Comparison of ENCODE assay signal across 1 cellular context in genomic region chr2:112818094-112818902, GRCh38.
TF ChIP-seq lines count a peak whose summit lies in the region.

No MANE protein-coding gene starts in this region.

TF ChIP-seq in HepG2, 621 proteins besides CTCF, POLR2A, EP300 and RAD21 (continued from another document and continues in another):
- TF ChIP-seq BORCS8-MEF2B (CRISPR knock-in tag; IDR thresholded peaks at IDR 0.05): no peak
- TF ChIP-seq ZFY (CRISPR knock-in tag; IDR thresholded peaks at IDR 0.05): peak; percentile 22; the same call in 1 of the 2 replicates
- TF ChIP-seq KMT2A (CRISPR knock-in tag; IDR thresholded peaks at IDR 0.05): no peak
- no peak for TF ChIP-seq ZNF468 (CRISPR knock-in tag; IDR thresholded peaks at IDR 0.05)
- peak; percentile 92 for TF ChIP-seq ZNF703 (CRISPR knock-in tag; IDR thresholded peaks at IDR 0.05; ENCODE audit: borderline replicate concordance)
- TF ChIP-seq ZNF44 (CRISPR knock-in tag; IDR thresholded peaks at IDR 0.05): 0 out of 2 replicates have a peak, but pooled peaks have one; percentile 54
- TF ChIP-seq TOPORS (CRISPR knock-in tag; IDR thresholded peaks at IDR 0.05): 0 out of 2 replicates have a peak, but pooled peaks have one; percentile 33
- TF ChIP-seq KAT8 (CRISPR knock-in tag; IDR thresholded peaks at IDR 0.05): peak; percentile 89
- no peak for TF ChIP-seq CERS6 (CRISPR knock-in tag; IDR thresholded peaks at IDR 0.05)
- no peak for TF ChIP-seq SP4 (CRISPR knock-in tag; IDR thresholded peaks at IDR 0.05)
- no peak for TF ChIP-seq KIAA2018 (CRISPR knock-in tag; IDR thresholded peaks at IDR 0.05; ENCODE audit: borderline replicate concordance)
- no peak for TF ChIP-seq CHCHD3 (CRISPR knock-in tag; IDR thresholded peaks at IDR 0.05)
- 0 out of 2 replicates have a peak, but pooled peaks have one; percentile 44 for TF ChIP-seq ZNF367 (CRISPR knock-in tag; IDR thresholded peaks at IDR 0.05; ENCODE audit: borderline replicate concordance)
- TF ChIP-seq RNF2 (conservative IDR thresholded peaks at IDR 0.05; ENCODE audit: low read depth): peak; percentile 65; the same call in 1 of the 2 replicates
- TF ChIP-seq RXRA (CRISPR knock-in tag; IDR thresholded peaks at IDR 0.05): peak; percentile 75; the same call in 1 of the 2 replicates
- peak; percentile 81; the same call in 1 of the 2 replicates for TF ChIP-seq ZNF580 (CRISPR knock-in tag; IDR thresholded peaks at IDR 0.05; ENCODE audit: borderline replicate concordance, low read depth)
- no peak for TF ChIP-seq ZNF629 (CRISPR knock-in tag; conservative IDR thresholded peaks at IDR 0.05)
- TF ChIP-seq ZNF549 (CRISPR knock-in tag; IDR thresholded peaks at IDR 0.05): no peak
- no peak for TF ChIP-seq ZNF333 (CRISPR knock-in tag; IDR thresholded peaks at IDR 0.05; ENCODE audit: borderline replicate concordance)
- no peak for TF ChIP-seq ZNF839 (CRISPR knock-in tag; IDR thresholded peaks at IDR 0.05; ENCODE audit: borderline replicate concordance)
- TF ChIP-seq MEIS2 (CRISPR knock-in tag; IDR thresholded peaks at IDR 0.05): peak; percentile 100
- no peak for TF ChIP-seq DZIP1 (CRISPR knock-in tag; IDR thresholded peaks at IDR 0.05)
- TF ChIP-seq THRA (CRISPR knock-in tag; IDR thresholded peaks at IDR 0.05; ENCODE audit: borderline replicate concordance): peak; percentile 90
- TF ChIP-seq ZBTB10 (CRISPR knock-in tag; IDR thresholded peaks at IDR 0.05; ENCODE audit: borderline replicate concordance): no peak; the same call in 1 of the 2 replicates
- TF ChIP-seq CEBPZ (IDR thresholded peaks at IDR 0.05; ENCODE audit: low read length): no peak
- no peak for TF ChIP-seq ZNF75D (CRISPR knock-in tag; IDR thresholded peaks at IDR 0.05; ENCODE audit: borderline replicate concordance)
- TF ChIP-seq MIER3 (CRISPR knock-in tag; IDR thresholded peaks at IDR 0.05; ENCODE audit: borderline replicate concordance): peak; percentile 99
- TF ChIP-seq ZNF792 (CRISPR knock-in tag; IDR thresholded peaks at IDR 0.05): peak; percentile 90; the same call in 1 of the 2 replicates
- peak; percentile 92 for TF ChIP-seq TARDBP (CRISPR knock-in tag; IDR thresholded peaks at IDR 0.05)
- no peak for TF ChIP-seq REXO4 (CRISPR knock-in tag; IDR thresholded peaks at IDR 0.05; ENCODE audit: borderline replicate concordance)
- no peak for TF ChIP-seq ZNF446 (CRISPR knock-in tag; IDR thresholded peaks at IDR 0.05)
- TF ChIP-seq ZNF234 (CRISPR knock-in tag; conservative IDR thresholded peaks at IDR 0.05): no peak
- no peak; the same call in 1 of the 2 replicates for TF ChIP-seq HOXA7 (CRISPR knock-in tag; IDR thresholded peaks at IDR 0.05)
- peak; percentile 22; the same call in 1 of the 2 replicates for TF ChIP-seq POLR2AphosphoS5 (IDR thresholded peaks at IDR 0.05; ENCODE audit: low read depth, low read length)
- TF ChIP-seq ZNF547 (CRISPR knock-in tag; IDR thresholded peaks at IDR 0.05): peak; percentile 75; the same call in 1 of the 2 replicates
- no peak for TF ChIP-seq FOXO4 (CRISPR knock-in tag; conservative IDR thresholded peaks at IDR 0.05)
- TF ChIP-seq AGO2 (optimal IDR thresholded peaks at IDR 0.05; ENCODE audit: low read depth, low read length): no peak
- TF ChIP-seq MLLT10 (CRISPR knock-in tag; IDR thresholded peaks at IDR 0.05): no peak
- 0 out of 2 replicates have a peak, but pooled peaks have one; percentile 14 for TF ChIP-seq ZNF850 (CRISPR knock-in tag; conservative IDR thresholded peaks at IDR 0.05)
- TF ChIP-seq TBL1XR1 (IDR thresholded peaks at IDR 0.05; ENCODE audit: borderline replicate concordance, low read length, partially characterized antibody): peak; percentile 84
- TF ChIP-seq RFX1 (IDR thresholded peaks at IDR 0.05): no peak
- TF ChIP-seq HNRNPH1 (optimal IDR thresholded peaks at IDR 0.05; ENCODE audit: low read depth, low read length): no peak
- no peak for TF ChIP-seq ZNF619 (CRISPR knock-in tag; IDR thresholded peaks at IDR 0.05)
